8 cellular contexts compared by ENCODE assay signal in genomic region chr5:15105799-15106393, GRCh38.
DNase-seq lines count a peak whose midpoint lies in the region; FAIRE-seq and TF ChIP-seq lines count a peak whose summit lies in the region.

No MANE protein-coding gene starts in this region.

- no peaks in the 10 kb centered on the region for H3K9me3 Mint-ChIP-seq in chondrocyte (ENCODE audit: low read depth)

- H3K27me3 ChIP-seq in liver (ENCODE audit: control insufficient read depth in 4 of 4, insufficient read depth in 4 of 4, low read length in 3 of 4) (no peaks in the 10 kb centered on the region), tibial artery (no peaks in the 10 kb centered on the region)

- no peak overlapping the region for H3K4me3 ChIP-seq in liver (ENCODE audit: low read depth in 1 of 3, low read length in 3 of 3)
- no peak overlapping the region for H3K4me3 ChIP-seq in tibial artery

- H3K27me3 Mint-ChIP-seq in chondrocyte (ENCODE audit: low read depth), result peaks cover 14% of the 10 kb centered on the region

- peak; percentile 96 for FAIRE-seq in H54 (lab: Jason Lieb, UNC)

- intact Hi-C loops in tibial artery (cut with DNase I; ENCODE audit: low total_unique reads), result no loop called here

- H3K9ac ChIP-seq in liver (ENCODE audit: low read depth in 1 of 2, low read length in 2 of 2), result no peak overlapping the region

- H3K36me3 ChIP-seq in liver (ENCODE audit: control insufficient read depth in 4 of 4, insufficient read depth in 3 of 4, low read depth in 1 of 4, low read length in 3 of 4) (no peaks in the 10 kb centered on the region), tibial artery (no peaks in the 10 kb centered on the region)

- 69% methylated on average over 2 of the region's 2 CpGs for WGBS in liver

- H3K27ac ChIP-seq in liver (ENCODE audit: low read depth in 1 of 2, low read length in 2 of 2) (no peak overlapping the region), tibial artery (no peak overlapping the region)

- H3K9me3 ChIP-seq in liver (ENCODE audit: control insufficient read depth in 4 of 4, low read length in 3 of 4), result no peaks in the 10 kb centered on the region
- H3K9me3 ChIP-seq in tibial artery, result peaks cover 0 to 6% (median 0%) of the 10 kb centered on the region in 3 donors

- in situ Hi-C loops in KBM-7 (cut with MboI; ENCODE audit: low pct_unique_long_range_greater_than_20kb, low sequenced_read_pairs), result no loop called here

- TF ChIP-seq CTCF in chondrocyte (IDR thresholded peaks at IDR 0.05) (peak; percentile 92), liver (IDR thresholded peaks at IDR 0.05; ENCODE audit: low read depth, low read length, missing input control) (peak; percentile 74), tibial artery (IDR thresholded peaks at IDR 0.05) (peak; percentile 65 to 80)

- no peak overlapping the region for H3K27ac Mint-ChIP-seq in chondrocyte (ENCODE audit: unreplicated experiment)

- H3K36me3 Mint-ChIP-seq in chondrocyte (ENCODE audit: low read depth), result no peaks in the 10 kb centered on the region

- H3K4me1 Mint-ChIP-seq in chondrocyte (ENCODE audit: low read depth), result peaks cover 31% of the 10 kb centered on the region

- peak; percentile 21 for DNase-seq in stimulated activated CD4-positive, alpha-beta T cell treated with anti-CD3 and anti-CD28 coated beads, Interleukin-1b, Interleukin-23, amount 100 ng/mL, for 48 hours
- DNase-seq in stimulated activated CD4-positive, alpha-beta T cell treated with anti-CD3 and anti-CD28 coated beads, Interleukin-4, amount 100 ng/mL, for 4 hours, result no peak
- peak; percentile 49 for DNase-seq in H54 (ENCODE audit: insufficient read length, low spot score)
- peak; percentile 69 for DNase-seq in KBM-7
- peak; percentile 43 for DNase-seq in RPMI8226
- DNase-seq in chondrocyte (ENCODE audit: low spot score), result no peak
- DNase-seq in tibial artery, result peak in 1 of 2 donors; percentile 64

- H3K4me3 Mint-ChIP-seq in chondrocyte (ENCODE audit: unreplicated experiment), result no peak overlapping the region

- H3K4me1 ChIP-seq in liver (ENCODE audit: control insufficient read depth in 4 of 4, insufficient read depth in 4 of 4, low read length in 3 of 4) (peaks cover 2 to 8% (median 6%) of the 10 kb centered on the region in 4 donors), tibial artery (no peaks in the 10 kb centered on the region)

- no peak for TF ChIP-seq POLR2A in H54 (IDR thresholded peaks at IDR 0.05; ENCODE audit: low read depth, low read length)

- peak; percentile 80 to 89 for TF ChIP-seq RAD21 in liver (IDR thresholded peaks at IDR 0.05)

TF ChIP-seq in liver, 16 proteins besides CTCF, POLR2A, EP300 and RAD21:
- TF ChIP-seq EGR1 (IDR thresholded peaks at IDR 0.05; ENCODE audit: low read depth in 2 of 2) (no peak), HNF4A (conservative IDR thresholded peaks at IDR 0.05) (no peak), YY1 (IDR thresholded peaks at IDR 0.05) (peak; percentile 12), TAF1 (conservative IDR thresholded peaks at IDR 0.05) (no peak)
TF ChIP-seq in liver: peak in this region for 1.

Comparison
In these comparisons a context has a peak if more than half of its experiments do, and no peak if none do; other contexts are left out.
1. DNase-seq: peak in stimulated activated CD4-positive, alpha-beta T cell treated with anti-CD3 and anti-CD28 coated beads, Interleukin-1b, Interleukin-23, amount 100 ng/mL, for 48 hours (single experiment), H54 (single experiment), KBM-7 (single experiment) and RPMI8226 (single experiment); none in stimulated activated CD4-positive, alpha-beta T cell treated with anti-CD3 and anti-CD28 coated beads, Interleukin-4, amount 100 ng/mL, for 4 hours (0 of 2) and chondrocyte (single experiment).
2. Peak in every context shown above with its lines, with median percentiles within 50 percentile points of each other: CTCF ChIP-seq.